ENCODE assay signal across 14 cellular contexts in the genomic region with DNA sequence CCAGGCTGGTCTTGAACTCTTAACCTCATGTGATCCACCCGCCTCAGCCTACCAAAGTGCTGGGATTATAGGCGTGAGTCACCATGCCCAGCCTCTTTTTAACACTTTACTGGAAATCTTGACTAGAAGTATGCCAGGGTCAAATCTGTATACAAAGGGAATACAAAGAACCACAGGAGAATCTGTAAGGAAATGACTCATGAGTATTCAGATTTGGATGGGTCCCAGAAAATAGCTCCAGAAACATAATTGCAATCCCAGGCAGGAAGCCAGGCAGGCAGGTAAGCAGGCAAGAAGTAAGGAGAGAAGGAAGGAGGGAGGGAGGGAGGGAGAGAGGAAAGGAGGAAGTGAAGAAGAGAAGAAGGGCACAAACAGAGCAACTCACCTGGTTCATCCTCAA. TPM values are rescaled to one million over a fixed set of nuclear protein-coding genes. Genes with fewer than 3 reads are reported as not detected.
DNase-seq lines count a peak whose midpoint lies in the region; ATAC-seq and TF ChIP-seq lines count a peak whose summit lies in the region.
"Had no signal": no experiment of that assay in that cellular context is flagged by ENCODE, and none has a peak within 500 bp of the region (broad histone marks: within the 10 kb centered on the region; RNA-seq: fewer than 3 reads in every experiment).

No MANE protein-coding gene starts in this region.

- 0 out of 2 replicates have a peak, but pooled peaks cover 4% of the 10 kb centered on the region for H4K20me1 ChIP-seq in SK-N-SH (ENCODE audit: insufficient read depth)

- ATAC-seq in right cardiac atrium = no peak
- ATAC-seq: Right ventricle myocardium inferior had no signal

- 0 out of 2 replicates have a peak overlapping the region, but pooled peaks have one; percentile 11 for H3K4me2 ChIP-seq in SK-N-SH

- no peak for TF ChIP-seq RAD21 in SK-N-SH (IDR thresholded peaks at IDR 0.05; ENCODE audit: low read length)

- intact Hi-C loops in right cardiac atrium (cut with DNase I) = no loop called here

- H3K9me2 ChIP-seq in SK-N-SH = no peaks in the 10 kb centered on the region

- DNase-seq in HT1080 (ENCODE audit: low read depth) (peak; percentile 93), SK-N-SH (no peak), fibroblast of mammary gland (ENCODE audit: low read depth) (peak; percentile 89), suprapubic skin (ENCODE audit: low spot score in 2 of 2) (no peak), NCI-H187 (lab: John Stamatoyannopoulos, UW) (no peak), SIG-M5 (lab: John Stamatoyannopoulos, UW) (no peak), right cardiac atrium (no peak)
- DNase-seq: activated CD4-positive, alpha-beta T cell treated with anti-CD3 and anti-CD28 coated beads, Interleukin-2, amount 50 U/mL, for 48 hours; NCI-H1694 treated with DMSO at 0.1 percent for 48 hours had no signal

- H2AFZ ChIP-seq in SK-N-SH (ENCODE audit: low read depth) = no peak overlapping the region

- 15% methylated on average over 2 of the region's 2 CpGs for WGBS in SK-N-SH (ENCODE audit: low lambda C conversion rate)
- 49% methylated on average over 2 of the region's 2 CpGs for WGBS in suprapubic skin
- WGBS in right cardiac atrium = 63% methylated on average over 2 of the region's 2 CpGs

- no peaks in the 10 kb centered on the region for H3K79me2 ChIP-seq in SK-N-SH (ENCODE audit: insufficient read depth)

- TF ChIP-seq CTCF in SK-N-SH (IDR thresholded peaks at IDR 0.05) (no peak), fibroblast of mammary gland (conservative IDR thresholded peaks at IDR 0.05; ENCODE audit: control insufficient read depth, insufficient read depth, low read depth, low read length) (no peak), suprapubic skin (IDR thresholded peaks at IDR 0.05) (no peak)

- H3K9me3 ChIP-seq in SK-N-SH (no peaks in the 10 kb centered on the region), suprapubic skin (no peaks in the 10 kb centered on the region), right cardiac atrium (ENCODE audit: control insufficient read depth, low read length) (no peaks in the 10 kb centered on the region)
- H3K9me3 ChIP-seq: adrenal gland, esophagus muscularis mucosa, right lobe of liver had no signal

- CTCF ChIA-PET in SK-N-SH (lab: Yijun Ruan, JAX) = no interaction called here

- TF ChIP-seq EP300 in SK-N-SH (IDR thresholded peaks at IDR 0.05; ENCODE audit: borderline replicate concordance in 1 of 2, low read depth in 1 of 2, low read length in 1 of 2) = peak in 1 of 2 experiments; percentile 34; a peak in 1 of 4 replicates
- no peak for TF ChIP-seq EP300 in suprapubic skin (IDR thresholded peaks at IDR 0.05)

- TF ChIP-seq POLR2A in suprapubic skin (IDR thresholded peaks at IDR 0.05) = no peak

- H3K27ac ChIP-seq in SK-N-SH (ENCODE audit: low read depth in 2 of 2, low read length in 1 of 2) (no peak overlapping the region), suprapubic skin (peak overlapping the region; percentile 46), right cardiac atrium (ENCODE audit: low read length) (no peak overlapping the region)
- H3K27ac ChIP-seq: adrenal gland, esophagus muscularis mucosa, right lobe of liver had no signal

- H3K36me3 ChIP-seq in SK-N-SH (replicated peaks in 1 of 2; ENCODE audit: control insufficient read depth in 1 of 2, insufficient read depth in 2 of 2, low read length in 1 of 2) (no peaks in the 10 kb centered on the region), suprapubic skin (no peaks in the 10 kb centered on the region)
- H3K36me3 ChIP-seq: adrenal gland, esophagus muscularis mucosa, right lobe of liver had no signal

- H3K4me3 ChIP-seq in SK-N-SH (ENCODE audit: low read depth in 2 of 2, low read length in 1 of 2) (no peak overlapping the region), fibroblast of mammary gland (ENCODE audit: control insufficient read depth, low read depth, low read length) (no peak overlapping the region), suprapubic skin (no peak overlapping the region), right cardiac atrium (ENCODE audit: low read length) (no peak overlapping the region)
- H3K4me3 ChIP-seq: adrenal gland, esophagus muscularis mucosa, lung, right lobe of liver had no signal

- H3K9ac ChIP-seq in SK-N-SH = no peak overlapping the region

- H3K4me1 ChIP-seq in SK-N-SH (ENCODE audit: control insufficient read depth in 1 of 2, insufficient read depth in 2 of 2, low read depth in 1 of 2, low read length in 1 of 2) (peaks cover 0 to 7% of the 10 kb centered on the region in 2 experiments; a peak in 2 of 4 replicates), suprapubic skin (peaks cover 20% of the 10 kb centered on the region), right cardiac atrium (ENCODE audit: control insufficient read depth, insufficient read depth, low read length) (no peaks in the 10 kb centered on the region)
- H3K4me1 ChIP-seq: adrenal gland, esophagus muscularis mucosa, right lobe of liver had no signal

- H3K27me3 ChIP-seq in SK-N-SH (ENCODE audit: insufficient read depth) (no peaks in the 10 kb centered on the region), suprapubic skin (no peaks in the 10 kb centered on the region), right cardiac atrium (ENCODE audit: control insufficient read depth, insufficient read depth) (no peaks in the 10 kb centered on the region)
- H3K27me3 ChIP-seq: adrenal gland, right lobe of liver had no signal

- peaks cover 21% of the 10 kb centered on the region for H3F3A ChIP-seq in SK-N-SH (replicated peaks; ENCODE audit: insufficient read depth)

- POLR2A ChIA-PET in SK-N-SH (lab: Yijun Ruan, JAX) = no interaction called here

TF ChIP-seq in SK-N-SH, 30 proteins besides CTCF, POLR2A, EP300 and RAD21:
- no peak for TF ChIP-seq GATA2 (CRISPR knock-in tag; IDR thresholded peaks at IDR 0.05)
- TF ChIP-seq TCF12 (IDR thresholded peaks at IDR 0.05) = peak; percentile 68
- TF ChIP-seq JUND (IDR thresholded peaks at IDR 0.05) = peak; percentile 77
- TF ChIP-seq, protein P1, sequence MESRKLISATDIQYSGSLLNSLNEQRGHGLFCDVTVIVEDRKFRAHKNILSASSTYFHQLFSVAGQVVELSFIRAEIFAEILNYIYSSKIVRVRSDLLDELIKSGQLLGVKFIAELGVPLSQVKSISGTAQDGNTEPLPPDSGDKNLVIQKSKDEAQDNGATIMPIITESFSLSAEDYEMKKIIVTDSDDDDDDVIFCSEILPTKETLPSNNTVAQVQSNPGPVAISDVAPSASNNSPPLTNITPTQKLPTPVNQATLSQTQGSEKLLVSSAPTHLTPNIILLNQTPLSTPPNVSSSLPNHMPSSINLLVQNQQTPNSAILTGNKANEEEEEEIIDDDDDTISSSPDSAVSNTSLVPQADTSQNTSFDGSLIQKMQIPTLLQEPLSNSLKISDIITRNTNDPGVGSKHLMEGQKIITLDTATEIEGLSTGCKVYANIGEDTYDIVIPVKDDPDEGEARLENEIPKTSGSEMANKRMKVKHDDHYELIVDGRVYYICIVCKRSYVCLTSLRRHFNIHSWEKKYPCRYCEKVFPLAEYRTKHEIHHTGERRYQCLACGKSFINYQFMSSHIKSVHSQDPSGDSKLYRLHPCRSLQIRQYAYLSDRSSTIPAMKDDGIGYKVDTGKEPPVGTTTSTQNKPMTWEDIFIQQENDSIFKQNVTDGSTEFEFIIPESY (IDR thresholded peaks at IDR 0.05; ENCODE audit: borderline replicate concordance, low read depth) = no peak
- peak; percentile 89 for TF ChIP-seq NFIC (IDR thresholded peaks at IDR 0.05; ENCODE audit: borderline replicate concordance)
- TF ChIP-seq RXRA (IDR thresholded peaks at IDR 0.05; ENCODE audit: borderline replicate concordance, low read depth) = peak; percentile 82
- peak; percentile 70 for TF ChIP-seq FOSL2 (IDR thresholded peaks at IDR 0.05; ENCODE audit: borderline replicate concordance, low read depth)
- no peak for TF ChIP-seq RCOR1 (IDR thresholded peaks at IDR 0.05; ENCODE audit: low read length)
- TF ChIP-seq, protein P2, sequence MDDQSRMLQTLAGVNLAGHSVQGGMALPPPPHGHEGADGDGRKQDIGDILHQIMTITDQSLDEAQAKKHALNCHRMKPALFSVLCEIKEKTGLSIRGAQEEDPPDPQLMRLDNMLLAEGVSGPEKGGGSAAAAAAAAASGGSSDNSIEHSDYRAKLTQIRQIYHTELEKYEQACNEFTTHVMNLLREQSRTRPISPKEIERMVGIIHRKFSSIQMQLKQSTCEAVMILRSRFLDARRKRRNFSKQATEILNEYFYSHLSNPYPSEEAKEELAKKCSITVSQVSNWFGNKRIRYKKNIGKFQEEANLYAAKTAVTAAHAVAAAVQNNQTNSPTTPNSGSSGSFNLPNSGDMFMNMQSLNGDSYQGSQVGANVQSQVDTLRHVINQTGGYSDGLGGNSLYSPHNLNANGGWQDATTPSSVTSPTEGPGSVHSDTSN (IDR thresholded peaks at IDR 0.05) = no peak

RNA-seq across cellular contexts. Expression of a gene that starts 22.8 kb away (rescaled TPM):
- 1.3 and 3.5 TPM in 2 replicates for total RNA-seq in HT1080 (2014; rRNA removed; shearing (Covaris generic))
- 6.1 and 7.2 TPM in 2 replicates for polyA plus RNA-seq in HT1080 (2015; cell fraction: cytosol; rRNA removed)
- polyA plus RNA-seq in HT1080 (2015; cell fraction: nucleus; rRNA removed) = 16.9 and 17.0 TPM in 2 replicates
- polyA plus RNA-seq in SK-N-SH (2012; rRNA removed) = 1.7 and 2.4 TPM in 2 replicates
- 1.3 and 2.1 TPM in 2 replicates for polyA plus RNA-seq in SK-N-SH (2012; cell fraction: cytosol; rRNA removed)
- polyA plus RNA-seq in SK-N-SH (2012; cell fraction: nucleus; rRNA removed) = 2.1 and 2.7 TPM in 2 replicates
- 100 to 1,000 TPM in 1 of 4 donors, 10 to 100 TPM in 3; 71.9 to 135 (median 87.9) TPM for total RNA-seq in suprapubic skin
- 10 to 100 TPM in 1 of 4 donors, 1 to 10 TPM in 3; 6.5 to 13.9 (median 9.0) TPM for total RNA-seq in right cardiac atrium
- polyA plus RNA-seq in right cardiac atrium = 3.9 TPM

Comparison
In these comparisons a context has a peak if more than half of its experiments do, and no peak if none do; other contexts are left out.
1. DNase-seq: peak in HT1080 (single experiment) and fibroblast of mammary gland (single experiment); none in SK-N-SH (single experiment), suprapubic skin (0 of 2), NCI-H187 (0 of 2), SIG-M5 (single experiment) and right cardiac atrium (0 of 3).
2. RNA of a gene that starts 22.8 kb away (total RNA-seq): 71.9 to 135 TPM in suprapubic skin; 6.5 to 13.9 TPM in right cardiac atrium and 1.3 to 3.5 TPM in HT1080; every median in the first group is over 4 times any median in the second.